ENCODE assay signal across 17 cellular contexts in genomic region chr16:15573274-15573895, GRCh38.
A peak's percentile ranks its signal among the peaks of the same experiment; 100 is the strongest.
DNase-seq lines count a peak whose midpoint lies in the region; TF ChIP-seq lines count a peak whose summit lies in the region.
"Had no signal": no experiment of that assay in that cellular context is flagged by ENCODE, and none has a peak within 500 bp of the region (broad histone marks: within the 10 kb centered on the region; RNA-seq: fewer than 3 reads in every experiment).

No MANE protein-coding gene starts in this region.

- no peaks in the 10 kb centered on the region for H3K79me2 ChIP-seq in OCI-LY3 (ENCODE audit: low read length)

- TF ChIP-seq CTCF in OCI-LY3 (IDR thresholded peaks at IDR 0.05; ENCODE audit: low read depth, low read length) = no peak
- TF ChIP-seq CTCF in fibroblast of mammary gland (conservative IDR thresholded peaks at IDR 0.05; ENCODE audit: control insufficient read depth, insufficient read depth, low read depth, low read length) = no peak

- peak overlapping the region; percentile 36; the same call in 1 of the 2 replicates for H3K27ac ChIP-seq in OCI-LY3 (ENCODE audit: low read length)
- H3K27ac ChIP-seq: C4-2B, epithelial cell of prostate, tibial artery had no signal

- H3K27me3 ChIP-seq in OCI-LY3 (ENCODE audit: low read depth, low read length) (no peaks in the 10 kb centered on the region), skeletal muscle satellite cell (ENCODE audit: control insufficient read depth, insufficient read depth, low read length) (no peaks in the 10 kb centered on the region)
- H3K27me3 ChIP-seq: dorsolateral prefrontal cortex, gastrocnemius medialis, Peyer's patch, tibial artery had no signal

- H3K9ac ChIP-seq in OCI-LY3 (ENCODE audit: low read length) = no peak overlapping the region
- no peak overlapping the region for H3K9ac ChIP-seq in skeletal muscle satellite cell (ENCODE audit: low read depth, low read length)

- H3K9me3 ChIP-seq in OCI-LY3 (ENCODE audit: insufficient read depth, low read length) (peaks cover 19% of the 10 kb centered on the region; the same call in 1 of the 2 replicates), skeletal muscle satellite cell (replicated peaks; ENCODE audit: low read length) (no peaks in the 10 kb centered on the region)
- H3K9me3 ChIP-seq: gastrocnemius medialis, Peyer's patch, tibial artery had no signal

- in situ Hi-C loops in Caki2 (cut with HindIII; ENCODE audit: low pct_unique_long_range_greater_than_20kb, low sequenced_read_pairs) = no loop called here

- H3K36me3 ChIP-seq in OCI-LY3 (replicated peaks; ENCODE audit: low read depth, low read length) (peaks cover 15% of the 10 kb centered on the region), skeletal muscle satellite cell (ENCODE audit: insufficient read depth, low read length) (peaks cover 18% of the 10 kb centered on the region)
- H3K36me3 ChIP-seq: gastrocnemius medialis, Peyer's patch had no signal

- peak overlapping the region; percentile 28; the same call in 1 of the 2 replicates for H3K4me3 ChIP-seq in OCI-LY3 (ENCODE audit: low read length)
- H3K4me3 ChIP-seq in fibroblast of mammary gland (ENCODE audit: control insufficient read depth, low read depth, low read length) = no peak overlapping the region
- H3K4me3 ChIP-seq in skeletal muscle satellite cell (ENCODE audit: low read length) = peak overlapping the region; percentile 4
- H3K4me3 ChIP-seq: dorsolateral prefrontal cortex, gastrocnemius medialis, Peyer's patch, tibial artery had no signal

- peaks cover 13% of the 10 kb centered on the region for H3K4me1 ChIP-seq in OCI-LY3 (ENCODE audit: low read length)
- peaks cover 25% of the 10 kb centered on the region for H3K4me1 ChIP-seq in skeletal muscle satellite cell (ENCODE audit: control insufficient read depth, insufficient read depth, low read length)
- H3K4me1 ChIP-seq: tibial artery had no signal

- H4K20me1 ChIP-seq in OCI-LY3 (ENCODE audit: insufficient read depth, low read length) = no peaks in the 10 kb centered on the region

- DNase-seq in Caki2 (ENCODE audit: low read depth) (peak; percentile 42), fibroblast of mammary gland (ENCODE audit: low read depth) (peak; percentile 27), nucleus accumbens (lab: John Stamatoyannopoulos, UW) (no peak), hypothalamus (lab: John Stamatoyannopoulos, UW) (no peak), NCI-H2196 treated with DMSO at 0.1 percent for 48 hours (lab: John Stamatoyannopoulos, UW; ENCODE audit: unreplicated experiment) (no peak)
- DNase-seq: caudate nucleus, dorsolateral prefrontal cortex, gastrocnemius medialis, mesendoderm, NCI-H1417, NCI-H82, Peyer's patch, tibial artery had no signal

- peak overlapping the region; percentile 25; the same call in 1 of the 2 replicates for H2AFZ ChIP-seq in OCI-LY3 (ENCODE audit: low read depth, low read length)

- H3K4me2 ChIP-seq in OCI-LY3 (ENCODE audit: low read length) = peak overlapping the region; percentile 50
- H3K4me2 ChIP-seq in skeletal muscle satellite cell (ENCODE audit: low read length) = peak overlapping the region; percentile 54

Comparison
In these comparisons a context has a peak if more than half of its experiments do, and no peak if none do; other contexts are left out.
1. DNase-seq: peak in Caki2 (single experiment) and fibroblast of mammary gland (single experiment); none in nucleus accumbens (0 of 56), hypothalamus (0 of 51) and NCI-H2196 treated with DMSO at 0.1 percent for 48 hours (single experiment).